Comparison of ENCODE assay signal across 17 cellular contexts in genomic region chr7:95322396-95322795, GRCh38. TPM values are rescaled to one million over a fixed set of nuclear protein-coding genes. Genes with fewer than 3 reads are reported as not detected.
A peak's percentile ranks its signal among the peaks of the same experiment; 100 is the strongest.
DNase-seq lines count a peak whose midpoint lies in the region; ATAC-seq and TF ChIP-seq lines count a peak whose summit lies in the region.
"Had no signal": no experiment of that assay in that cellular context is flagged by ENCODE, and none has a peak within 500 bp of the region (broad histone marks: within the 10 kb centered on the region; RNA-seq: fewer than 3 reads in every experiment).

No MANE protein-coding gene starts in this region.

- peak overlapping the region; percentile 31 for H3K4me2 ChIP-seq in smooth muscle cell

- H3K9me3 ChIP-seq in smooth muscle cell (replicated peaks; ENCODE audit: low read depth) (no peaks in the 10 kb centered on the region), T-helper 17 cell (ENCODE audit: control insufficient read depth, low read length, poor library complexity, severe bottlenecking) (no peaks in the 10 kb centered on the region)
- H3K9me3 ChIP-seq: HAP-1 had no signal

- H3K27me3 ChIP-seq in brain microvascular endothelial cell (replicated peaks) (no peaks in the 10 kb centered on the region), smooth muscle cell (ENCODE audit: low read depth) (peaks cover 6% of the 10 kb centered on the region)

- peak overlapping the region; percentile 54 for H3K27ac ChIP-seq in C4-2B
- no peak overlapping the region for H3K27ac ChIP-seq in brain microvascular endothelial cell
- H3K27ac ChIP-seq in smooth muscle cell (ENCODE audit: low read depth): peak overlapping the region; percentile 58
- H3K27ac ChIP-seq: GM23248 had no signal

- no peak overlapping the region for H2AFZ ChIP-seq in smooth muscle cell (ENCODE audit: low read depth)
- H2AFZ ChIP-seq: GM23248 had no signal

- H3K36me3 ChIP-seq in brain microvascular endothelial cell (replicated peaks): no peaks in the 10 kb centered on the region
- no peaks in the 10 kb centered on the region for H3K36me3 ChIP-seq in smooth muscle cell (ENCODE audit: low read depth)
- H3K36me3 ChIP-seq: HAP-1 had no signal

- no peaks in the 10 kb centered on the region for H3K36me3 Mint-ChIP-seq in T-helper 17 cell (ENCODE audit: low read depth)

- no peak overlapping the region for H3K27ac Mint-ChIP-seq in T-helper 17 cell

- ATAC-seq in T-helper 17 cell: no peak

- H3K4me3 ChIP-seq in brain microvascular endothelial cell (ENCODE audit: low read depth, low read length) (no peak overlapping the region), smooth muscle cell (no peak overlapping the region)
- H3K4me3 ChIP-seq: GM23248, HAP-1 had no signal

- DNase-seq in M059J (ENCODE audit: low read depth) (peak; percentile 43), brain microvascular endothelial cell (peak; percentile 10), smooth muscle cell (lab: John Stamatoyannopoulos, UW; ENCODE audit: unreplicated experiment) (no peak), cortex of kidney (lab: John Stamatoyannopoulos, UW) (no peak), T-helper 17 cell (no peak), AML-193 (lab: John Stamatoyannopoulos, UW) (no peak)
- DNase-seq: ACHN, DMS79, Karpas-422, NCI-H1417 treated with DMSO at 0.1 percent for 48 hours, NCI-H187, NCI-H446, SHP77 had no signal

- H3K4me3 Mint-ChIP-seq in T-helper 17 cell: no peak overlapping the region

- H3K4me1 Mint-ChIP-seq in T-helper 17 cell: peaks cover 3% of the 10 kb centered on the region

- no peak overlapping the region for H3K9ac ChIP-seq in smooth muscle cell (ENCODE audit: low read depth)
- H3K9ac ChIP-seq: GM23248 had no signal

- 70% methylated on average over 8 of the region's 8 CpGs for WGBS in smooth muscle cell (ENCODE audit: low lambda C conversion rate)

- H3K79me2 ChIP-seq in smooth muscle cell (ENCODE audit: low read depth): no peaks in the 10 kb centered on the region

- in situ Hi-C loops in brain microvascular endothelial cell (cut with HindIII; ENCODE audit: low pct_ligation_motif_present, low sequenced_read_pairs): no loop called here

- H4K20me1 ChIP-seq in smooth muscle cell (ENCODE audit: low read depth): no peaks in the 10 kb centered on the region

- H3K27me3 Mint-ChIP-seq in T-helper 17 cell: peaks cover 9% of the 10 kb centered on the region

- peaks cover 7% of the 10 kb centered on the region for H3K4me1 ChIP-seq in smooth muscle cell (ENCODE audit: low read depth)

- peaks cover 6% of the 10 kb centered on the region for H3F3A ChIP-seq in smooth muscle cell (ENCODE audit: low read depth)

- TF ChIP-seq CTCF in C4-2B (conservative IDR thresholded peaks at IDR 0.05) (no peak), brain microvascular endothelial cell (IDR thresholded peaks at IDR 0.05; ENCODE audit: low read depth, low read length, missing control alignments) (no peak), smooth muscle cell (IDR thresholded peaks at IDR 0.05; ENCODE audit: borderline replicate concordance, insufficient read depth, poor library complexity, severe bottlenecking) (no peak)

RNA-seq across cellular contexts. Expression of gene PON1, which starts 1.9 kb away (rescaled TPM):
- not detected in 2 replicates for total RNA-seq in M059J (2014; rRNA removed; shearing (Covaris generic))
- total RNA-seq in smooth muscle cell: 0.72 TPM in 1 of 2 replicates, not detected in the other
- polyA plus RNA-seq in smooth muscle cell: not detected in 2 replicates
- not detected for total RNA-seq in T-helper 17 cell
- total RNA-seq: GM23248, MCF 10A had no signal
- polyA plus RNA-seq: GM23248 had no signal

Comparison
In these comparisons a context has a peak if more than half of its experiments do, and no peak if none do; other contexts are left out.
1. DNase-seq: peak in M059J (single experiment) and brain microvascular endothelial cell (single experiment); none in smooth muscle cell (single experiment), cortex of kidney (single experiment), T-helper 17 cell (0 of 3) and AML-193 (0 of 2).